ENCODE assay signal across 28 cellular contexts in genomic region chrX:103510031-103510430, GRCh38.
"Had no signal": no experiment of that assay in that cellular context is flagged by ENCODE, and none has a peak within 500 bp of the region (broad histone marks: within the 10 kb centered on the region; RNA-seq: fewer than 3 reads in every experiment).

No MANE protein-coding gene starts in this region.

- H3K4me1 ChIP-seq: stomach, suprapubic skin, testis, thyroid gland, tibial artery, tibial nerve, transverse colon, upper lobe of left lung, upper lobe of right lung, uterus, vagina had no signal

- FAIRE-seq: urothelium cell line had no signal

- H3K9me3 Mint-ChIP-seq: stimulated activated effector memory CD8-positive, alpha-beta T cell treated with anti-CD3 and anti-CD28 coated beads, Interleukin-12 subunit alpha, Interleukin-12 subunit beta, amount 100 ng/mL, for 72 hours; stimulated activated naive B cell treated with anti-CD40 and anti-IgM and Interleukin-4, amounts not matched to agents 10 μg/mL and 1 μg/mL and 100 μg/mL, for 72 hours; stimulated activated naive CD8-positive, alpha-beta T cell treated with anti-CD3 and anti-CD28 coated beads, Interleukin-15, amount 100 ng/mL, for 72 hours; stimulated activated naive CD8-positive, alpha-beta T cell treated with anti-CD3 and anti-CD28 coated beads, Interleukin-15, Interleukin-2, amounts not matched to agents 100 ng/mL and 50 ng/mL, for 24 hours; type B pancreatic cell had no signal

- DNase-seq: stimulated activated CD4-positive, alpha-beta T cell treated with anti-CD3 and anti-CD28 coated beads, Interleukin-2, amount 100 ng/mL, for 48 hours; stimulated activated CD4-positive, alpha-beta T cell treated with anti-CD3 and anti-CD28 coated beads, Interleukin-4, amount 100 ng/mL, for 1 hour; stimulated activated CD4-positive, alpha-beta T cell treated with anti-CD3 and anti-CD28 coated beads, Interleukin-4, amount 100 ng/mL, for 24 hours; stimulated activated CD4-positive, alpha-beta T cell treated with anti-CD3 and anti-CD28 coated beads, Interleukin-4, amount 100 ng/mL, for 4 hours; stimulated activated CD8-positive, alpha-beta memory T cell treated with anti-CD3 and anti-CD28 coated beads, Interleukin-4, amount 100 ng/mL, for 48 hours; stimulated activated naive B cell treated with anti-CD40 and anti-IgM and Interleukin-4, amounts not matched to agents 10 μg/mL and 1 μg/mL and 100 μg/mL, for 72 hours; stimulated activated naive CD4-positive, alpha-beta T cell; stimulated activated naive CD4-positive, alpha-beta T cell treated with Interleukin-2 at 50 U/mL for 16 hours; stimulated activated naive CD8-positive, alpha-beta T cell treated with anti-CD3 and anti-CD28 coated beads, Interleukin-15, amount 100 ng/mL, for 72 hours; stimulated activated naive CD8-positive, alpha-beta T cell treated with anti-CD3 and anti-CD28 coated beads, Interleukin-15, Interleukin-2, amounts not matched to agents 100 U/mL and 50 U/mL, for 24 hours; stomach; substantia nigra; testis; thyroid gland; tibial artery; transverse colon; trophoblast cell; upper lobe of left lung; upper lobe of right lung; uterus had no signal

- H3K27me3 ChIP-seq: stomach, suprapubic skin, testis, thyroid gland, tibial artery, transverse colon, upper lobe of left lung, upper lobe of right lung, uterus, vagina had no signal

- H3K9me3 ChIP-seq: stomach, suprapubic skin, testis, thoracic aorta, thyroid gland, tibial artery, tibial nerve, transverse colon, upper lobe of left lung, upper lobe of right lung, uterus, vagina had no signal

- H3K4me1 Mint-ChIP-seq: stimulated activated effector memory CD8-positive, alpha-beta T cell treated with anti-CD3 and anti-CD28 coated beads, Interleukin-12 subunit alpha, Interleukin-12 subunit beta, amount 100 ng/mL, for 72 hours; stimulated activated naive B cell treated with anti-CD40 and anti-IgM and Interleukin-4, amounts not matched to agents 10 μg/mL and 1 μg/mL and 100 μg/mL, for 72 hours; stimulated activated naive CD8-positive, alpha-beta T cell treated with anti-CD3 and anti-CD28 coated beads, Interleukin-15, amount 100 ng/mL, for 72 hours had no signal

- H3K36me3 ChIP-seq: stomach, suprapubic skin, thoracic aorta, thyroid gland, tibial artery, tibial nerve, transverse colon, upper lobe of left lung, upper lobe of right lung, uterus, vagina had no signal

- ATAC-seq: stimulated activated effector memory CD8-positive, alpha-beta T cell treated with anti-CD3 and anti-CD28 coated beads, Interleukin-12 subunit alpha, Interleukin-12 subunit beta, amount 100 ng/mL, for 72 hours; stimulated activated naive B cell treated with anti-CD40 and anti-IgM and Interleukin-4, amounts not matched to agents 10 μg/mL and 1 μg/mL and 100 μg/mL, for 72 hours; stimulated activated naive CD8-positive, alpha-beta T cell treated with anti-CD3 and anti-CD28 coated beads, Interleukin-15, amount 100 ng/mL, for 72 hours; stimulated activated naive CD8-positive, alpha-beta T cell treated with anti-CD3 and anti-CD28 coated beads, Interleukin-15, Interleukin-2, amounts not matched to agents 100 U/mL and 50 U/mL, for 24 hours; upper lobe of right lung had no signal

- H3K4me3 ChIP-seq: stomach, suprapubic skin, testis, thoracic aorta, thyroid gland, tibial artery, tibial nerve, transverse colon, upper lobe of left lung, upper lobe of right lung, uterus, vagina had no signal

- H3K27ac Mint-ChIP-seq: stimulated activated effector memory CD8-positive, alpha-beta T cell treated with anti-CD3 and anti-CD28 coated beads, Interleukin-12 subunit alpha, Interleukin-12 subunit beta, amount 100 ng/mL, for 72 hours; stimulated activated naive B cell treated with anti-CD40 and anti-IgM and Interleukin-4, amounts not matched to agents 10 μg/mL and 1 μg/mL and 100 μg/mL, for 72 hours; stimulated activated naive CD8-positive, alpha-beta T cell treated with anti-CD3 and anti-CD28 coated beads, Interleukin-15, amount 100 ng/mL, for 72 hours; stimulated activated naive CD8-positive, alpha-beta T cell treated with anti-CD3 and anti-CD28 coated beads, Interleukin-15, Interleukin-2, amounts not matched to agents 100 ng/mL and 50 ng/mL, for 24 hours; type B pancreatic cell had no signal

- H3K27ac ChIP-seq: stomach, suprapubic skin, thoracic aorta, thyroid gland, tibial artery, tibial nerve, transverse colon, upper lobe of left lung, upper lobe of right lung, uterus, vagina had no signal

- H3K4me3 Mint-ChIP-seq: stimulated activated effector memory CD8-positive, alpha-beta T cell treated with anti-CD3 and anti-CD28 coated beads, Interleukin-12 subunit alpha, Interleukin-12 subunit beta, amount 100 ng/mL, for 72 hours; stimulated activated naive B cell treated with anti-CD40 and anti-IgM and Interleukin-4, amounts not matched to agents 10 μg/mL and 1 μg/mL and 100 μg/mL, for 72 hours; stimulated activated naive CD8-positive, alpha-beta T cell treated with anti-CD3 and anti-CD28 coated beads, Interleukin-15, amount 100 ng/mL, for 72 hours; stimulated activated naive CD8-positive, alpha-beta T cell treated with anti-CD3 and anti-CD28 coated beads, Interleukin-15, Interleukin-2, amounts not matched to agents 100 ng/mL and 50 ng/mL, for 24 hours; type B pancreatic cell had no signal

- H3K27me3 Mint-ChIP-seq: stimulated activated naive CD8-positive, alpha-beta T cell treated with anti-CD3 and anti-CD28 coated beads, Interleukin-15, amount 100 ng/mL, for 72 hours; stimulated activated naive CD8-positive, alpha-beta T cell treated with anti-CD3 and anti-CD28 coated beads, Interleukin-15, Interleukin-2, amounts not matched to agents 100 ng/mL and 50 ng/mL, for 24 hours; type B pancreatic cell had no signal

- H3K36me3 Mint-ChIP-seq: stimulated activated effector memory CD8-positive, alpha-beta T cell treated with anti-CD3 and anti-CD28 coated beads, Interleukin-12 subunit alpha, Interleukin-12 subunit beta, amount 100 ng/mL, for 72 hours; stimulated activated naive B cell treated with anti-CD40 and anti-IgM and Interleukin-4, amounts not matched to agents 10 μg/mL and 1 μg/mL and 100 μg/mL, for 72 hours; type B pancreatic cell had no signal
